Comparison of ENCODE assay signal across 27 cellular contexts in genomic region chr13:64071352-64071751, GRCh38.
"Had no signal": no experiment of that assay in that cellular context is flagged by ENCODE, and none has a peak within 500 bp of the region (broad histone marks: within the 10 kb centered on the region; RNA-seq: fewer than 3 reads in every experiment).

No MANE protein-coding gene starts in this region.

- H3K36me3 ChIP-seq: brain microvascular endothelial cell, esophagus squamous epithelium, gastroesophageal sphincter, heart right ventricle had no signal

- H2AFZ ChIP-seq: hepatocyte had no signal

- H3K79me2 ChIP-seq: hepatocyte had no signal

- H3K27ac ChIP-seq: brain microvascular endothelial cell, coronary artery, epithelial cell of prostate, esophagus squamous epithelium, gastroesophageal sphincter, heart right ventricle, hepatocyte had no signal

- H3K4me3 ChIP-seq: coronary artery, esophagus squamous epithelium, gastroesophageal sphincter, heart right ventricle, hepatocyte had no signal

- DNase-seq: activated CD4-positive, alpha-beta memory T cell treated with anti-CD3 and anti-CD28 coated beads for 36 hours; activated CD4-positive, alpha-beta T cell treated with anti-CD3 and anti-CD28 coated beads for 36 hours; activated CD4-positive, alpha-beta T cell treated with anti-CD3 and anti-CD28 coated beads, Interleukin-2, amount 10 ng/mL, durations not matched to agents 24 days and 14 days; activated CD4-positive, CD25-positive, alpha-beta regulatory T cell; activated CD4-positive, CD25-positive, alpha-beta regulatory T cell treated with anti-CD3 and anti-CD28 coated beads, Interleukin-2, amount 50 U/mL, for 72 hours; activated CD8-positive, alpha-beta memory T cell treated with anti-CD3 and anti-CD28 coated beads, Interleukin-2, amount 10 ng/mL, durations not matched to agents 7 days and 5 days; activated CD8-positive, alpha-beta memory T cell treated with anti-CD3 and anti-CD28 coated beads, Interleukin-2, amount 50 U/mL, for 4 hours; activated CD8-positive, alpha-beta T cell treated with anti-CD3 and anti-CD28 coated beads, Interleukin-2, amount 10 ng/mL, durations not matched to agents 7 days and 5 days; activated effector memory CD4-positive, alpha-beta T cell treated with Interleukin-2 at 50 U/mL for 16 hours; activated gamma-delta T cell treated with Interleukin-2 at 50 U/mL for 16 hours; activated naive CD4-positive, alpha-beta T cell treated with anti-CD3 and anti-CD28 coated beads, Interleukin-2, amount 50 U/mL, for 16 hours; activated naive CD4-positive, alpha-beta T cell treated with Interleukin-2 at 50 U/mL for 16 hours; activated T-cell treated with anti-CD3 and anti-CD28 coated beads, Interleukin-2, amount 50 U/mL, for 1 hour; activated T-cell treated with anti-CD3 and anti-CD28 coated beads, Interleukin-2, amount 50 U/mL, for 72 hours; amniotic stem cell; anterior cingulate cortex; brain microvascular endothelial cell; dermis blood vessel endothelial cell; effector CD4-positive, alpha-beta T cell; esophagus squamous epithelium; foreskin melanocyte; heart right ventricle; T-helper 2 cell had no signal

- H3K9me3 ChIP-seq: gastroesophageal sphincter had no signal

- H3K27me3 ChIP-seq: brain microvascular endothelial cell, esophagus squamous epithelium, gastroesophageal sphincter, heart right ventricle, hepatocyte had no signal

- H3K4me1 ChIP-seq: esophagus squamous epithelium, gastroesophageal sphincter, heart right ventricle had no signal

- H3K4me2 ChIP-seq: hepatocyte had no signal
